In genomic region chr10:46591053-46591452, GRCh38 we compare ENCODE assay signal across 2 cellular contexts. TPM values are rescaled to one million over a fixed set of nuclear protein-coding genes. Genes with fewer than 3 reads are reported as not detected.
"Had no signal": no experiment of that assay in that cellular context is flagged by ENCODE, and none has a peak within 500 bp of the region (broad histone marks: within the 10 kb centered on the region; RNA-seq: fewer than 3 reads in every experiment).

No MANE protein-coding gene starts in this region.

RNA-seq across cellular contexts. Expression of gene SYT15, which starts 12.1 kb away (rescaled TPM):
- total RNA-seq: G401 had no signal

RNA-seq across cellular contexts. Expression of gene GPRIN2, which starts 34.6 kb away (rescaled TPM):
- total RNA-seq: G401 had no signal
- polyA plus RNA-seq: GM12878 had no signal
